1 cellular context compared by ENCODE assay signal in the genomic region with DNA sequence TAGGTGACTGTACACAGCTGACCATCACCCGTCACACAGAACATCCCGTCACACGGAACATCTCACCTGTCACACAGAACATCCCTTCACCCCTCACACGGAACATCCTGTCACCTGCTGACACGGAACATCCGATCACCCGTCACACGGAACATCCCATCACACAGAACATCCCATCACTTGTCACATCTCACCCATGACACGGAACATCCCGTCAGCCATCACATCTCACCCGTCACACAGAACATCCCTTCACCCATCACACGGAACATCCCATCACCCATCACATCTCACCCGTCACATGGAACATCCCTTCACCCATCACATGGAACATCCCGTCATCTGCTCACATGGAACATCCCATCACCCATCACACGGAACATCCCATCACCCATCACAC.
TF ChIP-seq lines count a peak whose summit lies in the region.

No MANE protein-coding gene starts in this region.

TF ChIP-seq in HEK293, 187 proteins besides CTCF, POLR2A, EP300 and RAD21:
- TF ChIP-seq, protein P1, sequence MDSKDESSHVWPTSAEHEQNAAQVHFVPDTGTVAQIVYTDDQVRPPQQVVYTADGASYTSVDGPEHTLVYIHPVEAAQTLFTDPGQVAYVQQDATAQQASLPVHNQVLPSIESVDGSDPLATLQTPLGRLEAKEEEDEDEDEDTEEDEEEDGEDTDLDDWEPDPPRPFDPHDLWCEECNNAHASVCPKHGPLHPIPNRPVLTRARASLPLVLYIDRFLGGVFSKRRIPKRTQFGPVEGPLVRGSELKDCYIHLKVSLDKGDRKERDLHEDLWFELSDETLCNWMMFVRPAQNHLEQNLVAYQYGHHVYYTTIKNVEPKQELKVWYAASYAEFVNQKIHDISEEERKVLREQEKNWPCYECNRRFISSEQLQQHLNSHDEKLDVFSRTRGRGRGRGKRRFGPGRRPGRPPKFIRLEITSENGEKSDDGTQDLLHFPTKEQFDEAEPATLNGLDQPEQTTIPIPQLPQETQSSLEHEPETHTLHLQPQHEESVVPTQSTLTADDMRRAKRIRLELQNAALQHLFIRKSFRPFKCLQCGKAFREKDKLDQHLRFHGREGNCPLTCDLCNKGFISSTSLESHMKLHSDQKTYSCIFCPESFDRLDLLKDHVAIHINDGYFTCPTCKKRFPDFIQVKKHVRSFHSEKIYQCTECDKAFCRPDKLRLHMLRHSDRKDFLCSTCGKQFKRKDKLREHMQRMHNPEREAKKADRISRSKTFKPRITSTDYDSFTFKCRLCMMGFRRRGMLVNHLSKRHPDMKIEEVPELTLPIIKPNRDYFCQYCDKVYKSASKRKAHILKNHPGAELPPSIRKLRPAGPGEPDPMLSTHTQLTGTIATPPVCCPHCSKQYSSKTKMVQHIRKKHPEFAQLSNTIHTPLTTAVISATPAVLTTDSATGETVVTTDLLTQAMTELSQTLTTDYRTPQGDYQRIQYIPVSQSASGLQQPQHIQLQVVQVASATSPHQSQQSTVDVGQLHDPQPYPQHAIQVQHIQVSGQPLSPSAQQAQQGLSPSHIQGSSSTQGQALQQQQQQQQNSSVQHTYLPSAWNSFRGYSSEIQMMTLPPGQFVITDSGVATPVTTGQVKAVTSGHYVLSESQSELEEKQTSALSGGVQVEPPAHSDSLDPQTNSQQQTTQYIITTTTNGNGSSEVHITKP (tag by site-specific recombination; IDR thresholded peaks at IDR 0.05): peak; percentile 76
- no peak for TF ChIP-seq ZNF292 (tag by site-specific recombination; IDR thresholded peaks at IDR 0.05; ENCODE audit: borderline replicate concordance, low read depth)
TF ChIP-seq in HEK293: peak in this region for 1.
